Comparison of ENCODE assay signal across 1 cellular context in the genomic region with DNA sequence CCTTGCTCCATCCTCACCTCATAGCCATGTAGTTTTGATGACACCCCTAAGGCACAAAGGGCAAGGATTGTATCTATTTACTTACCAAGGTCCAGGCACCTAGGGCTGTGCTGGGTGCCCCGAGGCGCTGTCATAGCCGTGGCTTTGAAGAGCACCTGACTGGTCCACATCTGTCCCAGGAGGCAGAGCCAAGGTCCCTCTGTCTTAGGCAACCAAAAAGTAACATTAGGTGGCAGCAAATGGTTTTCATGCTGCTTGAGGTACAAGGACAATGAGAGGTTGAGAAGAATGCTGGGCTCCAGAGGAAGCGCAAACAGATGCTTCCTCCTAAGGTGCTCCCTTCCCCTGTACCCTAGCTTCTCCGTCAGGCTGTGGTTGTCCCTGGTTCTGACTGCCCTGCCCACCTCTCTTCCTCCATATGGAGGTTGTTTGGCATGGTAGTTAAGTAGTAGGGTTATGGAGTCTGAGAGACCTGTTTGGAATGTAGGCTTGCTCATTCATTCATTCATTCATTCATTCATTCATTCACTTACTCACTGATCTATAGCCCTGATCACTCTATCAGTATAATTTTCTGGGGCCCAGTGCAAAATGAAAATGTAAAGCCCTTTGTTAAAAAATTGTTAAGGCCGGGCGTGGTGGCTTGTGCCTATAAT.
TF ChIP-seq lines count a peak whose summit lies in the region.

No MANE protein-coding gene starts in this region.

TF ChIP-seq in HepG2, 621 proteins besides CTCF, POLR2A, EP300 and RAD21 (continues in another document):
- TF ChIP-seq HDAC6 (IDR thresholded peaks at IDR 0.05; ENCODE audit: low read depth, low read length) (no peak), ZBTB21 (CRISPR knock-in tag; IDR thresholded peaks at IDR 0.05) (no peak), CREM (IDR thresholded peaks at IDR 0.05) (no peak), CREM (CRISPR knock-in tag; IDR thresholded peaks at IDR 0.05) (no peak), ZNF776 (CRISPR knock-in tag; IDR thresholded peaks at IDR 0.05) (no peak), ZBTB7B (CRISPR knock-in tag; IDR thresholded peaks at IDR 0.05) (no peak), LCORL (IDR thresholded peaks at IDR 0.05) (no peak), LCORL (CRISPR knock-in tag; IDR thresholded peaks at IDR 0.05) (0 out of 2 replicates have a peak, but pooled peaks have one; percentile 24), TEAD3 (CRISPR knock-in tag; optimal IDR thresholded peaks at IDR 0.05; ENCODE audit: borderline replicate concordance) (peak; percentile 23), MED13 (CRISPR knock-in tag; IDR thresholded peaks at IDR 0.05) (no peak), SMAD9 (CRISPR knock-in tag; IDR thresholded peaks at IDR 0.05) (no peak), POGZ (CRISPR knock-in tag; IDR thresholded peaks at IDR 0.05) (no peak), ZNF780A (CRISPR knock-in tag; IDR thresholded peaks at IDR 0.05) (no peak), SMAD1 (CRISPR knock-in tag; IDR thresholded peaks at IDR 0.05; ENCODE audit: borderline replicate concordance, low read depth) (no peak), MEF2D (CRISPR knock-in tag; IDR thresholded peaks at IDR 0.05) (no peak), HCFC1 (IDR thresholded peaks at IDR 0.05; ENCODE audit: low read depth, low read length) (no peak), ARNT2 (CRISPR knock-in tag; IDR thresholded peaks at IDR 0.05; ENCODE audit: low read depth) (no peak), HNF4A (CRISPR knock-in tag; IDR thresholded peaks at IDR 0.05) (peak; percentile 85), ZNF234 (CRISPR knock-in tag; conservative IDR thresholded peaks at IDR 0.05) (no peak), FOXA1 (IDR thresholded peaks at IDR 0.05) (no peak), FOXA1 (CRISPR knock-in tag; IDR thresholded peaks at IDR 0.05) (0 out of 2 replicates have a peak, but pooled peaks have one; percentile 4), ZNF225 (CRISPR knock-in tag; IDR thresholded peaks at IDR 0.05) (no peak), ZNF180 (CRISPR knock-in tag; IDR thresholded peaks at IDR 0.05; ENCODE audit: borderline replicate concordance, low read depth) (no peak), NR2C2 (CRISPR knock-in tag; IDR thresholded peaks at IDR 0.05; ENCODE audit: borderline replicate concordance) (peak; percentile 17; the same call in 1 of the 2 replicates), GATA4 (IDR thresholded peaks at IDR 0.05; ENCODE audit: borderline replicate concordance, low read depth) (no peak), NONO (IDR thresholded peaks at IDR 0.05) (no peak), NONO (CRISPR knock-in tag; conservative IDR thresholded peaks at IDR 0.05) (no peak), XBP1 (CRISPR knock-in tag; IDR thresholded peaks at IDR 0.05) (no peak), MTA1 (CRISPR knock-in tag; IDR thresholded peaks at IDR 0.05; ENCODE audit: borderline replicate concordance) (peak; percentile 54; the same call in 1 of the 2 replicates), RARG (CRISPR knock-in tag; IDR thresholded peaks at IDR 0.05; ENCODE audit: low read depth) (no peak), STAG1 (CRISPR knock-in tag; IDR thresholded peaks at IDR 0.05) (peak; percentile 27; the same call in 1 of the 2 replicates), ZNF773 (CRISPR knock-in tag; IDR thresholded peaks at IDR 0.05; ENCODE audit: borderline replicate concordance) (no peak), SMARCC2 (IDR thresholded peaks at IDR 0.05) (no peak), ZNF292 (CRISPR knock-in tag; IDR thresholded peaks at IDR 0.05; ENCODE audit: borderline replicate concordance, low read depth) (no peak), HHEX (CRISPR knock-in tag; IDR thresholded peaks at IDR 0.05) (no peak), ZNF3 (CRISPR knock-in tag; IDR thresholded peaks at IDR 0.05) (no peak), SCMH1 (CRISPR knock-in tag; IDR thresholded peaks at IDR 0.05; ENCODE audit: borderline replicate concordance) (no peak), ZNF761 (CRISPR knock-in tag; conservative IDR thresholded peaks at IDR 0.05) (no peak)
- TF ChIP-seq, protein P1, sequence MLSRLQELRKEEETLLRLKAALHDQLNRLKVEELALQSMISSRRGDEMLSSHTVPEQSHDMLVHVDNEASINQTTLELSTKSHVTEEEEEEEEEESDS (CRISPR knock-in tag; IDR thresholded peaks at IDR 0.05; ENCODE audit: borderline replicate concordance) = no peak
- TF ChIP-seq, protein P2, sequence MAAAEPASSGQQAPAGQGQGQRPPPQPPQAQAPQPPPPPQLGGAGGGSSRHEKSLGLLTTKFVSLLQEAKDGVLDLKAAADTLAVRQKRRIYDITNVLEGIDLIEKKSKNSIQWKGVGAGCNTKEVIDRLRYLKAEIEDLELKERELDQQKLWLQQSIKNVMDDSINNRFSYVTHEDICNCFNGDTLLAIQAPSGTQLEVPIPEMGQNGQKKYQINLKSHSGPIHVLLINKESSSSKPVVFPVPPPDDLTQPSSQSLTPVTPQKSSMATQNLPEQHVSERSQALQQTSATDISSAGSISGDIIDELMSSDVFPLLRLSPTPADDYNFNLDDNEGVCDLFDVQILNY (CRISPR knock-in tag; conservative IDR thresholded peaks at IDR 0.05) = no peak
- TF ChIP-seq, protein P3, sequence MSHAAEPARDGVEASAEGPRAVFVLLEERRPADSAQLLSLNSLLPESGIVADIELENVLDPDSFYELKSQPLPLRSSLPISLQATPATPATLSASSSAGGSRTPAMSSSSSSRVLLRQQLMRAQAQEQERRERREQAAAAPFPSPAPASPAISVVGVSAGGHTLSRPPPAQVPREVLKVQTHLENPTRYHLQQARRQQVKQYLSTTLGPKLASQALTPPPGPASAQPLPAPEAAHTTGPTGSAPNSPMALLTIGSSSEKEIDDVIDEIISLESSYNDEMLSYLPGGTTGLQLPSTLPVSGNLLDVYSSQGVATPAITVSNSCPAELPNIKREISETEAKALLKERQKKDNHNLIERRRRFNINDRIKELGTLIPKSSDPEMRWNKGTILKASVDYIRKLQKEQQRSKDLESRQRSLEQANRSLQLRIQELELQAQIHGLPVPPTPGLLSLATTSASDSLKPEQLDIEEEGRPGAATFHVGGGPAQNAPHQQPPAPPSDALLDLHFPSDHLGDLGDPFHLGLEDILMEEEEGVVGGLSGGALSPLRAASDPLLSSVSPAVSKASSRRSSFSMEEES (CRISPR knock-in tag; IDR thresholded peaks at IDR 0.05) = no peak
- TF ChIP-seq, protein P4, sequence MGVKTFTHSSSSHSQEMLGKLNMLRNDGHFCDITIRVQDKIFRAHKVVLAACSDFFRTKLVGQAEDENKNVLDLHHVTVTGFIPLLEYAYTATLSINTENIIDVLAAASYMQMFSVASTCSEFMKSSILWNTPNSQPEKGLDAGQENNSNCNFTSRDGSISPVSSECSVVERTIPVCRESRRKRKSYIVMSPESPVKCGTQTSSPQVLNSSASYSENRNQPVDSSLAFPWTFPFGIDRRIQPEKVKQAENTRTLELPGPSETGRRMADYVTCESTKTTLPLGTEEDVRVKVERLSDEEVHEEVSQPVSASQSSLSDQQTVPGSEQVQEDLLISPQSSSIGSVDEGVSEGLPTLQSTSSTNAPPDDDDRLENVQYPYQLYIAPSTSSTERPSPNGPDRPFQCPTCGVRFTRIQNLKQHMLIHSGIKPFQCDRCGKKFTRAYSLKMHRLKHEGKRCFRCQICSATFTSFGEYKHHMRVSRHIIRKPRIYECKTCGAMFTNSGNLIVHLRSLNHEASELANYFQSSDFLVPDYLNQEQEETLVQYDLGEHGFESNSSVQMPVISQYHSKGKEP (CRISPR knock-in tag; IDR thresholded peaks at IDR 0.05) = no peak
- TF ChIP-seq, protein P5, sequence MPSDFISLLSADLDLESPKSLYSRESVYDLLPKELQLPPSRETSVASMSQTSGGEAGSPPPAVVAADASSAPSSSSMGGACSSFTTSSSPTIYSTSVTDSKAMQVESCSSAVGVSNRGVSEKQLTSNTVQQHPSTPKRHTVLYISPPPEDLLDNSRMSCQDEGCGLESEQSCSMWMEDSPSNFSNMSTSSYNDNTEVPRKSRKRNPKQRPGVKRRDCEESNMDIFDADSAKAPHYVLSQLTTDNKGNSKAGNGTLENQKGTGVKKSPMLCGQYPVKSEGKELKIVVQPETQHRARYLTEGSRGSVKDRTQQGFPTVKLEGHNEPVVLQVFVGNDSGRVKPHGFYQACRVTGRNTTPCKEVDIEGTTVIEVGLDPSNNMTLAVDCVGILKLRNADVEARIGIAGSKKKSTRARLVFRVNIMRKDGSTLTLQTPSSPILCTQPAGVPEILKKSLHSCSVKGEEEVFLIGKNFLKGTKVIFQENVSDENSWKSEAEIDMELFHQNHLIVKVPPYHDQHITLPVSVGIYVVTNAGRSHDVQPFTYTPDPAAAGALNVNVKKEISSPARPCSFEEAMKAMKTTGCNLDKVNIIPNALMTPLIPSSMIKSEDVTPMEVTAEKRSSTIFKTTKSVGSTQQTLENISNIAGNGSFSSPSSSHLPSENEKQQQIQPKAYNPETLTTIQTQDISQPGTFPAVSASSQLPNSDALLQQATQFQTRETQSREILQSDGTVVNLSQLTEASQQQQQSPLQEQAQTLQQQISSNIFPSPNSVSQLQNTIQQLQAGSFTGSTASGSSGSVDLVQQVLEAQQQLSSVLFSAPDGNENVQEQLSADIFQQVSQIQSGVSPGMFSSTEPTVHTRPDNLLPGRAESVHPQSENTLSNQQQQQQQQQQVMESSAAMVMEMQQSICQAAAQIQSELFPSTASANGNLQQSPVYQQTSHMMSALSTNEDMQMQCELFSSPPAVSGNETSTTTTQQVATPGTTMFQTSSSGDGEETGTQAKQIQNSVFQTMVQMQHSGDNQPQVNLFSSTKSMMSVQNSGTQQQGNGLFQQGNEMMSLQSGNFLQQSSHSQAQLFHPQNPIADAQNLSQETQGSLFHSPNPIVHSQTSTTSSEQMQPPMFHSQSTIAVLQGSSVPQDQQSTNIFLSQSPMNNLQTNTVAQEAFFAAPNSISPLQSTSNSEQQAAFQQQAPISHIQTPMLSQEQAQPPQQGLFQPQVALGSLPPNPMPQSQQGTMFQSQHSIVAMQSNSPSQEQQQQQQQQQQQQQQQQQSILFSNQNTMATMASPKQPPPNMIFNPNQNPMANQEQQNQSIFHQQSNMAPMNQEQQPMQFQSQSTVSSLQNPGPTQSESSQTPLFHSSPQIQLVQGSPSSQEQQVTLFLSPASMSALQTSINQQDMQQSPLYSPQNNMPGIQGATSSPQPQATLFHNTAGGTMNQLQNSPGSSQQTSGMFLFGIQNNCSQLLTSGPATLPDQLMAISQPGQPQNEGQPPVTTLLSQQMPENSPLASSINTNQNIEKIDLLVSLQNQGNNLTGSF (CRISPR knock-in tag; IDR thresholded peaks at IDR 0.05) = no peak
- TF ChIP-seq, protein P6, sequence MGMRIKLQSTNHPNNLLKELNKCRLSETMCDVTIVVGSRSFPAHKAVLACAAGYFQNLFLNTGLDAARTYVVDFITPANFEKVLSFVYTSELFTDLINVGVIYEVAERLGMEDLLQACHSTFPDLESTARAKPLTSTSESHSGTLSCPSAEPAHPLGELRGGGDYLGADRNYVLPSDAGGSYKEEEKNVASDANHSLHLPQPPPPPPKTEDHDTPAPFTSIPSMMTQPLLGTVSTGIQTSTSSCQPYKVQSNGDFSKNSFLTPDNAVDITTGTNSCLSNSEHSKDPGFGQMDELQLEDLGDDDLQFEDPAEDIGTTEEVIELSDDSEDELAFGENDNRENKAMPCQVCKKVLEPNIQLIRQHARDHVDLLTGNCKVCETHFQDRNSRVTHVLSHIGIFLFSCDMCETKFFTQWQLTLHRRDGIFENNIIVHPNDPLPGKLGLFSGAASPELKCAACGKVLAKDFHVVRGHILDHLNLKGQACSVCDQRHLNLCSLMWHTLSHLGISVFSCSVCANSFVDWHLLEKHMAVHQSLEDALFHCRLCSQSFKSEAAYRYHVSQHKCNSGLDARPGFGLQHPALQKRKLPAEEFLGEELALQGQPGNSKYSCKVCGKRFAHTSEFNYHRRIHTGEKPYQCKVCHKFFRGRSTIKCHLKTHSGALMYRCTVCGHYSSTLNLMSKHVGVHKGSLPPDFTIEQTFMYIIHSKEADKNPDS (CRISPR knock-in tag; IDR thresholded peaks at IDR 0.05) = no peak
- TF ChIP-seq, protein P7, sequence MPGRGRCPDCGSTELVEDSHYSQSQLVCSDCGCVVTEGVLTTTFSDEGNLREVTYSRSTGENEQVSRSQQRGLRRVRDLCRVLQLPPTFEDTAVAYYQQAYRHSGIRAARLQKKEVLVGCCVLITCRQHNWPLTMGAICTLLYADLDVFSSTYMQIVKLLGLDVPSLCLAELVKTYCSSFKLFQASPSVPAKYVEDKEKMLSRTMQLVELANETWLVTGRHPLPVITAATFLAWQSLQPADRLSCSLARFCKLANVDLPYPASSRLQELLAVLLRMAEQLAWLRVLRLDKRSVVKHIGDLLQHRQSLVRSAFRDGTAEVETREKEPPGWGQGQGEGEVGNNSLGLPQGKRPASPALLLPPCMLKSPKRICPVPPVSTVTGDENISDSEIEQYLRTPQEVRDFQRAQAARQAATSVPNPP (CRISPR knock-in tag; IDR thresholded peaks at IDR 0.05) = no peak
- TF ChIP-seq, protein P8, sequence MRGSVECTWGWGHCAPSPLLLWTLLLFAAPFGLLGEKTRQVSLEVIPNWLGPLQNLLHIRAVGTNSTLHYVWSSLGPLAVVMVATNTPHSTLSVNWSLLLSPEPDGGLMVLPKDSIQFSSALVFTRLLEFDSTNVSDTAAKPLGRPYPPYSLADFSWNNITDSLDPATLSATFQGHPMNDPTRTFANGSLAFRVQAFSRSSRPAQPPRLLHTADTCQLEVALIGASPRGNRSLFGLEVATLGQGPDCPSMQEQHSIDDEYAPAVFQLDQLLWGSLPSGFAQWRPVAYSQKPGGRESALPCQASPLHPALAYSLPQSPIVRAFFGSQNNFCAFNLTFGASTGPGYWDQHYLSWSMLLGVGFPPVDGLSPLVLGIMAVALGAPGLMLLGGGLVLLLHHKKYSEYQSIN (CRISPR knock-in tag; IDR thresholded peaks at IDR 0.05; ENCODE audit: borderline replicate concordance) = no peak
- TF ChIP-seq, protein P9, sequence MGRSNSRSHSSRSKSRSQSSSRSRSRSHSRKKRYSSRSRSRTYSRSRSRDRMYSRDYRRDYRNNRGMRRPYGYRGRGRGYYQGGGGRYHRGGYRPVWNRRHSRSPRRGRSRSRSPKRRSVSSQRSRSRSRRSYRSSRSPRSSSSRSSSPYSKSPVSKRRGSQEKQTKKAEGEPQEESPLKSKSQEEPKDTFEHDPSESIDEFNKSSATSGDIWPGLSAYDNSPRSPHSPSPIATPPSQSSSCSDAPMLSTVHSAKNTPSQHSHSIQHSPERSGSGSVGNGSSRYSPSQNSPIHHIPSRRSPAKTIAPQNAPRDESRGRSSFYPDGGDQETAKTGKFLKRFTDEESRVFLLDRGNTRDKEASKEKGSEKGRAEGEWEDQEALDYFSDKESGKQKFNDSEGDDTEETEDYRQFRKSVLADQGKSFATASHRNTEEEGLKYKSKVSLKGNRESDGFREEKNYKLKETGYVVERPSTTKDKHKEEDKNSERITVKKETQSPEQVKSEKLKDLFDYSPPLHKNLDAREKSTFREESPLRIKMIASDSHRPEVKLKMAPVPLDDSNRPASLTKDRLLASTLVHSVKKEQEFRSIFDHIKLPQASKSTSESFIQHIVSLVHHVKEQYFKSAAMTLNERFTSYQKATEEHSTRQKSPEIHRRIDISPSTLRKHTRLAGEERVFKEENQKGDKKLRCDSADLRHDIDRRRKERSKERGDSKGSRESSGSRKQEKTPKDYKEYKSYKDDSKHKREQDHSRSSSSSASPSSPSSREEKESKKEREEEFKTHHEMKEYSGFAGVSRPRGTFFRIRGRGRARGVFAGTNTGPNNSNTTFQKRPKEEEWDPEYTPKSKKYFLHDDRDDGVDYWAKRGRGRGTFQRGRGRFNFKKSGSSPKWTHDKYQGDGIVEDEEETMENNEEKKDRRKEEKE (IDR thresholded peaks at IDR 0.05) = no peak
